23 cellular contexts compared by ENCODE assay signal in genomic region chrX:132367314-132367713, GRCh38.
"Had no signal": no experiment of that assay in that cellular context is flagged by ENCODE, and none has a peak within 500 bp of the region (broad histone marks: within the 10 kb centered on the region; RNA-seq: fewer than 3 reads in every experiment).

No MANE protein-coding gene starts in this region.

- DNase-seq: activated CD4-positive, alpha-beta T cell treated with anti-CD3 and anti-CD28 coated beads for 36 hours; activated CD4-positive, alpha-beta T cell treated with anti-CD3 and anti-CD28 coated beads, Interleukin-2, amount 10 ng/mL, durations not matched to agents 7 days and 5 days; activated CD4-positive, alpha-beta T cell treated with anti-CD3 and anti-CD28 coated beads, Interleukin-2, amount 50 U/mL, for 48 hours; activated CD8-positive, alpha-beta T cell treated with anti-CD3 and anti-CD28 coated beads, Interleukin-2, amount 10 ng/mL, durations not matched to agents 7 days and 5 days; activated gamma-delta T cell; activated naive CD4-positive, alpha-beta T cell treated with Interleukin-2 at 50 U/mL for 16 hours; activated naive CD8-positive, alpha-beta T cell treated with anti-CD3 and anti-CD28 coated beads, Interleukin-2, amount 10 ng/mL, durations not matched to agents 7 days and 5 days; activated T-cell treated with anti-CD3 and anti-CD28 coated beads, Interleukin-2, amount 50 U/mL, for 24 hours; amygdala; Karpas-422; NCI-H1105; NCI-H1417 treated with DMSO at 0.1 percent for 48 hours; NCI-H187 treated with DMSO at 0.1 percent for 48 hours; NCI-H2081; NCI-H226; NCI-H446 treated with DMSO at 0.1 percent for 48 hours; NCI-H524; NCI-H69; NCI-H82; Right ventricle myocardium superior had no signal

- H3K4me1 ChIP-seq: ascending aorta had no signal

- ATAC-seq: activated CD4-positive, alpha-beta T cell treated with anti-CD3 and anti-CD28 coated beads for 36 hours; activated CD4-positive, CD25-positive, alpha-beta regulatory T cell treated with anti-CD3 and anti-CD28 coated beads, Interleukin-2, amount 50 U/mL, for 24 hours; activated CD8-positive, alpha-beta T cell treated with anti-CD3 and anti-CD28 coated beads, Interleukin-2, amount 10 ng/mL, durations not matched to agents 7 days and 5 days had no signal

- H3K36me3 ChIP-seq: ascending aorta, cardiac muscle cell had no signal

- H3K27ac ChIP-seq: ascending aorta, cardiac muscle cell had no signal

- H3K4me3 ChIP-seq: ascending aorta, cardiac muscle cell had no signal

- H3K27me3 ChIP-seq: ascending aorta, cardiac muscle cell had no signal

- H3K9me3 ChIP-seq: ascending aorta had no signal
